ENCODE assay signal across 8 cellular contexts in the genomic region with DNA sequence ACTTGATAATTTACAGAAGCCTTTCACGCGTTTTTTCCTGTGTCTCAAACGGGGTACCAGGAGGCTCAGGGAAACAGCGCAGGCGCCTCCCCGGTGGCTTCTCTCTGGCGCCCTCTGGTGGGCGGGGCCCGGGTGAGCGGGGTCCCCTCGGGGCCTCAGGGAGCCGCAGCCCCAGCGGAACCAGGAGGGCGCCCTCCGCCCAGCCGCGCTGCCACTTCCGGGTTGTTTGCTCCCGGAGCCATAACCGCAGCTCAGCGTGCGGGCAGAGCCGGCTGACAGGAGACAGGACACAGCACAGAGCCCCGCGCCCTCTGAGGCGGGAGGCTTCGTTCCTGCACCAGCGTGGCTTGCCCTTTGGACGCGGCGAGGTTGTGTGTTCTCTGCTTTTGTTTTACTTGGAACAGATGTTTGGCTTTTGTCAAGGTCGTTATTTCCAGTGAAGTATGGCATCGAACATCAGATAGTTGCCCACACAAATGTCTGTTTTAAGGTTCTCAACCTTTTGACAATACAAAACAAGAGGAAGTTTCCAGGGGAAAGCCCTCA. TPM values are rescaled to one million over a fixed set of nuclear protein-coding genes. Genes with fewer than 3 reads are reported as not detected.
A peak's percentile ranks its signal among the peaks of the same experiment; 100 is the strongest.
DNase-seq lines count a peak whose midpoint lies in the region; ATAC-seq and TF ChIP-seq lines count a peak whose summit lies in the region.

No MANE protein-coding gene starts in this region.

- H3K27ac Mint-ChIP-seq in central memory CD8-positive, alpha-beta T cell (ENCODE audit: low read depth) = no peak overlapping the region

- peak; percentile 89 to 100 (median 96) for TF ChIP-seq CTCF in right lobe of liver (IDR thresholded peaks at IDR 0.05)

- no peaks in the 10 kb centered on the region for H3K9me3 ChIP-seq in right lobe of liver

- H3K4me1 ChIP-seq in right lobe of liver = peaks cover 0 to 33% (median 5%) of the 10 kb centered on the region in 4 donors

- WGBS in right lobe of liver (ENCODE audit: insufficient coverage, low coverage, low lambda C conversion rate, missing lambda C conversion rate) = 3% methylated on average over 14 of the region's 33 CpGs

- peaks cover 8% of the 10 kb centered on the region for H3K9me3 Mint-ChIP-seq in central memory CD8-positive, alpha-beta T cell

- peak overlapping the region in 2 of 3 donors; percentile 60 to 78 for H3K27ac ChIP-seq in right lobe of liver

- H3K36me3 ChIP-seq in right lobe of liver = no peaks in the 10 kb centered on the region

- DNase-seq in NCI-H2107 (lab: John Stamatoyannopoulos, UW) (peak; percentile 24), NCI-H2107 treated with DMSO at 0.1 percent for 48 hours (lab: John Stamatoyannopoulos, UW; ENCODE audit: unreplicated experiment) (no peak), NCI-H1930 (lab: John Stamatoyannopoulos, UW) (peak; percentile 38 to 76), right lobe of liver (peak; percentile 92 to 94 (median 94))
- DNase-seq in central memory CD8-positive, alpha-beta T cell (ENCODE audit: low spot score in 2 of 2) = peak; percentile 77 to 90
- peak; percentile 84 to 92 (median 90) for DNase-seq in stimulated activated CD4-positive, alpha-beta T cell treated with anti-CD3 and anti-CD28 coated beads, TNF-alpha, amount 100 ng/mL, for 48 hours (ENCODE audit: low read depth in 3 of 3)

- peaks cover 22% of the 10 kb centered on the region for H3K27me3 Mint-ChIP-seq in central memory CD8-positive, alpha-beta T cell

- peaks cover 1% of the 10 kb centered on the region for H3K36me3 Mint-ChIP-seq in central memory CD8-positive, alpha-beta T cell (ENCODE audit: insufficient read depth)

- no peaks in the 10 kb centered on the region for H3K27me3 ChIP-seq in right lobe of liver

- TF ChIP-seq POLR2A in right lobe of liver (IDR thresholded peaks at IDR 0.05) = peak; percentile 48

- H3K4me1 Mint-ChIP-seq in central memory CD8-positive, alpha-beta T cell = no peaks in the 10 kb centered on the region

- H3K4me3 ChIP-seq in right lobe of liver = peak overlapping the region; percentile 25 to 43 (median 29)

- intact Hi-C loops in right lobe of liver (cut with DNase I) = no loop called here

- ATAC-seq in HG02588 (IDR thresholded peaks at IDR 0.05; ENCODE audit: unreplicated experiment) = peak; percentile 97
- ATAC-seq in activated CD4-positive, CD25-positive, alpha-beta regulatory T cell treated with anti-CD3 and anti-CD28 coated beads, Interleukin-2, amount 50 U/mL, for 24 hours = peak; percentile 99
- ATAC-seq in central memory CD8-positive, alpha-beta T cell (replicated peaks; ENCODE audit: extremely low read depth, poor library complexity, severe bottlenecking) = peak; percentile 96
- peak; percentile 90 to 98 (median 96) for ATAC-seq in right lobe of liver

- peak overlapping the region; percentile 55 for H3K4me3 Mint-ChIP-seq in central memory CD8-positive, alpha-beta T cell

RNA-seq across cellular contexts. Expression of gene CYP2E1, which starts 6.9 kb away (rescaled TPM):
- total RNA-seq in right lobe of liver = 1,000 to 10,000 TPM; 1,651 to 5,193 (median 3,912) TPM

RNA-seq across cellular contexts. Expression of gene SYCE1, which starts 45.1 kb away (rescaled TPM):
- 1 to 10 TPM in 4 of 6 experiments, under 1 TPM in 1, not detected in 1; 0.37 to 4.1 (median 2.2) TPM for total RNA-seq in right lobe of liver
